Comparison of ENCODE assay signal across 13 cellular contexts in genomic region chr11:2122222-2122906, GRCh38. TPM values are rescaled to one million over a fixed set of nuclear protein-coding genes. Genes with fewer than 3 reads are reported as not detected.
A peak's percentile ranks its signal among the peaks of the same experiment; 100 is the strongest.
DNase-seq lines count a peak whose midpoint lies in the region; ATAC-seq and TF ChIP-seq lines count a peak whose summit lies in the region.
"Had no signal": no experiment of that assay in that cellular context is flagged by ENCODE, and none has a peak within 500 bp of the region (broad histone marks: within the 10 kb centered on the region; RNA-seq: fewer than 3 reads in every experiment).

No MANE protein-coding gene starts in this region.

- no peak overlapping the region for H2AFZ ChIP-seq in smooth muscle cell (ENCODE audit: low read depth)

- H3K79me2 ChIP-seq in smooth muscle cell (ENCODE audit: low read depth): no peaks in the 10 kb centered on the region

- 34% methylated on average over 18 of the region's 19 CpGs for WGBS in smooth muscle cell (ENCODE audit: low lambda C conversion rate)

- TF ChIP-seq CTCF in WI38 (IDR thresholded peaks at IDR 0.05; ENCODE audit: low read depth, low read length) (no peak), smooth muscle cell (IDR thresholded peaks at IDR 0.05; ENCODE audit: borderline replicate concordance, insufficient read depth, poor library complexity, severe bottlenecking) (no peak)

- no peak overlapping the region for H3K27ac ChIP-seq in smooth muscle cell (ENCODE audit: low read depth)
- H3K27ac ChIP-seq: epithelial cell of prostate had no signal

- DNase-seq in ELF-1 (ENCODE audit: low read depth, low spot score): peak; percentile 61
- DNase-seq in hepatic stellate cell (ENCODE audit: low spot score): peak; percentile 87
- DNase-seq in smooth muscle cell (lab: John Stamatoyannopoulos, UW; ENCODE audit: unreplicated experiment): no peak
- no peak for DNase-seq in effector CD8-positive, alpha-beta T cell (lab: John Stamatoyannopoulos, UW)
- no peak for DNase-seq in occipital lobe (lab: John Stamatoyannopoulos, UW)
- DNase-seq: activated T-cell treated with anti-CD3 and anti-CD28 coated beads, Interleukin-2, amount 50 U/mL, for 4 hours; Caco-2; NCI-H2171 treated with DMSO at 0.1 percent for 48 hours had no signal

- no peaks in the 10 kb centered on the region for H3F3A ChIP-seq in smooth muscle cell (ENCODE audit: low read depth)

- H3K4me3 ChIP-seq in WI38 (ENCODE audit: low read depth, low read length) (0 out of 2 replicates have a peak overlapping the region, but pooled peaks have one; percentile 8), smooth muscle cell (no peak overlapping the region)

- H3K27me3 ChIP-seq in smooth muscle cell (ENCODE audit: low read depth): no peaks in the 10 kb centered on the region

- H4K20me1 ChIP-seq in smooth muscle cell (ENCODE audit: low read depth): no peaks in the 10 kb centered on the region

- peaks cover 6% of the 10 kb centered on the region for H3K4me1 ChIP-seq in smooth muscle cell (ENCODE audit: low read depth)

- H3K4me2 ChIP-seq in smooth muscle cell: peak overlapping the region; percentile 67

- H3K36me3 ChIP-seq in smooth muscle cell (ENCODE audit: low read depth): no peaks in the 10 kb centered on the region

- no peak overlapping the region for H3K9ac ChIP-seq in smooth muscle cell (ENCODE audit: low read depth)

- ATAC-seq in HG02759 (IDR thresholded peaks at IDR 0.05; ENCODE audit: unreplicated experiment) (no peak), GM21825 (IDR thresholded peaks at IDR 0.05; ENCODE audit: unreplicated experiment) (no peak)

- H3K9me3 ChIP-seq in smooth muscle cell (replicated peaks; ENCODE audit: low read depth): no peaks in the 10 kb centered on the region

RNA-seq across cellular contexts. Expression of gene IGF2, which starts 16.8 kb away (rescaled TPM):
- total RNA-seq in smooth muscle cell (2,086 and 2,274 TPM in 2 replicates), occipital lobe (25.6 TPM)
- 3,825 and 3,877 TPM in 2 replicates for polyA plus RNA-seq in smooth muscle cell

RNA-seq across cellular contexts. Expression of gene INS, which starts 38.6 kb away (rescaled TPM):
- total RNA-seq in smooth muscle cell: not detected in 2 replicates
- not detected in 2 replicates for polyA plus RNA-seq in smooth muscle cell
- not detected for total RNA-seq in occipital lobe
- total RNA-seq: activated T-cell treated with anti-CD3 and anti-CD28 coated beads, Interleukin-2, amount 50 U/mL, for 4 hours; Caco-2; temporal lobe had no signal

RNA-seq across cellular contexts. Expression of gene TH, which starts 49.3 kb away (rescaled TPM):
- not detected in 2 replicates for total RNA-seq in smooth muscle cell
- polyA plus RNA-seq in smooth muscle cell: not detected in 2 replicates
- not detected for total RNA-seq in occipital lobe
- total RNA-seq: activated T-cell treated with anti-CD3 and anti-CD28 coated beads, Interleukin-2, amount 50 U/mL, for 4 hours; Caco-2 had no signal

Comparison
In these comparisons a context has a peak if more than half of its experiments do, and no peak if none do; other contexts are left out.
1. DNase-seq: peak in ELF-1 (single experiment) and hepatic stellate cell (single experiment); none in smooth muscle cell (single experiment), effector CD8-positive, alpha-beta T cell (single experiment) and occipital lobe (single experiment).
2. RNA of gene IGF2, which starts 16.8 kb away (total RNA-seq): 2,086 to 2,274 TPM in smooth muscle cell; 25.6 TPM in occipital lobe (single experiment); every median in the first group is over 10 times any median in the second.